8 cellular contexts compared by ENCODE assay signal in the genomic region with DNA sequence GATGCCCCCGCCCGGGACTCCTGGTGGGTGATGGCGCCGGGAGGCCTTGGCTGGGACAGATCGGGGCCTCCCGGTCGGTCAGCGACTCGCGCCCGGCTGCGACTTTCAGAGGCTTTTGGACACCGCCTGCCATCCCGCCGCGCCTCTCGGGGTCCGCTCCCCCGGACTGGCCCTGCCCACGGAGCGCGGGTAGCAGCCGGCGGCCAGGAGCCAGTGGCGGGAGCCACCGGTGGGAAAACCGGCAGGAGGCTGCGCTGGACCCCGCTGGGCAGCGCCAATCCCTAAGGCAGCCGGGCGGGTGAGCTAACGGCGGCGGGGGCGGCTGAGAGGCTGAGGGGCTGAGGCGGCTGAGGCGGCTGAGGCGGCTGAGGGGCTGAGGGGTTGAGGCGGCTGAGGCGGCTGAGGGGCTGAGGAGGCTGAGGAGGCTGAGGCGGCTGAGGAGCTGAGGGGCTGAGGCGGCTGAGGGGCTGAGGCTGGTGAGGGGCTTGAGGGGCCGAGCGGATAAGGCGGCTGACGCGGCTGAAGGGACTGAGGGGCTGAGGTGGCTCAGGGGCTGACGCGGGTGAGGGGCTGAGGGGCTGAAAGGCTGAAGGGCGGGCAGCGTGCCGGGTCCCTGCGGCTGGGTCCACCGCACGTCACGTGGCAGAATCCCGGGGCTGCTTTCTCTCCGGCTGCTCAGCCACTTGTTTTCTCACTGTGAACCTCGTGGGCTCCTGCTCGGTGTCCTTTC. TPM values are rescaled to one million over a fixed set of nuclear protein-coding genes. Genes with fewer than 3 reads are reported as not detected.
A peak's percentile ranks its signal among the peaks of the same experiment; 100 is the strongest.
DNase-seq lines count a peak whose midpoint lies in the region; ATAC-seq and TF ChIP-seq lines count a peak whose summit lies in the region.
"Not testable (repeated sequence)": the region's sequence is repeated elsewhere in the genome, so short reads cannot be mapped to it uniquely, and the experiment has no call there.

No MANE protein-coding gene starts in this region.

- intact Hi-C loops in IMR-90 (cut with micrococcal nuclease); mammary epithelial cell (cut with micrococcal nuclease): not testable (repeated sequence)

- H3K4me1 ChIP-seq in BE2C; IMR-90 (ENCODE audit: control insufficient read depth, insufficient read depth, low read length): not testable (repeated sequence)
- H3K4me1 ChIP-seq in mammary epithelial cell (ENCODE audit: insufficient read depth, low read length): peaks cover 11% of the 10 kb centered on the region

- not testable (repeated sequence) for H3K4me1 Mint-ChIP-seq in activated CD4-positive, alpha-beta T cell treated with anti-CD3 and anti-CD28 coated beads, Interleukin-2, amount 10 ng/mL, durations not matched to agents 7 days and 5 days; stimulated activated naive CD8-positive, alpha-beta T cell treated with anti-CD3 and anti-CD28 coated beads, Interleukin-15, Interleukin-2, amounts not matched to agents 100 ng/mL and 50 ng/mL, for 24 hours (ENCODE audit: low read depth)

- not testable (repeated sequence) for TF ChIP-seq POLR2A in IMR-90 (IDR thresholded peaks at IDR 0.05; ENCODE audit: low read depth, low read length)

- CTCF ChIA-PET in IMR-90 (lab: Yijun Ruan, JAX): interaction anchor here (0.6 kb wide), 1 partner anchor 8 kb away, joined by 4 read pairs; no protein-coding TSS in a partner anchor
- CTCF ChIA-PET in activated CD4-positive, alpha-beta T cell treated with anti-CD3 and anti-CD28 coated beads, Interleukin-2, amount 10 ng/mL, durations not matched to agents 7 days and 5 days (lab: Charles Lee); mammary epithelial cell (lab: Charles Lee; ENCODE audit: low non-redundant PET): not testable (repeated sequence)

- not testable (repeated sequence) for H3K36me3 ChIP-seq in BE2C; IMR-90 (ENCODE audit: control insufficient read depth, insufficient read depth, low read length); mammary epithelial cell (ENCODE audit: insufficient read depth, low read length)

- not testable (repeated sequence) for H3K9ac ChIP-seq in IMR-90 (ENCODE audit: low read depth, low read length); mammary epithelial cell (ENCODE audit: insufficient read depth, low read length)

- dilution Hi-C loops in IMR-90 (cut with HindIII; ENCODE audit: low sequenced_read_pairs, unreplicated experiment); mammary epithelial cell (cut with HindIII; ENCODE audit: low sequenced_read_pairs): not testable (repeated sequence)

- H3K79me2 ChIP-seq in mammary epithelial cell (ENCODE audit: insufficient read depth, low read length): not testable (repeated sequence)

- not testable (repeated sequence) for H3K23ac ChIP-seq in IMR-90 (ENCODE audit: low read depth, low read length)

- H3K27me3 Mint-ChIP-seq in activated CD4-positive, alpha-beta T cell treated with anti-CD3 and anti-CD28 coated beads, Interleukin-2, amount 10 ng/mL, durations not matched to agents 7 days and 5 days: peaks cover 56% of the 10 kb centered on the region
- peaks cover 53% of the 10 kb centered on the region for H3K27me3 Mint-ChIP-seq in stimulated activated naive CD8-positive, alpha-beta T cell treated with anti-CD3 and anti-CD28 coated beads, Interleukin-15, Interleukin-2, amounts not matched to agents 100 ng/mL and 50 ng/mL, for 24 hours

- H3K14ac ChIP-seq in IMR-90 (replicated peaks; ENCODE audit: low read depth, low read length): not testable (repeated sequence)

- not testable (repeated sequence) for H2BK120ac ChIP-seq in IMR-90 (ENCODE audit: low read depth, low read length)

- not testable (repeated sequence) for H2AK9ac ChIP-seq in IMR-90 (replicated peaks; ENCODE audit: low read depth, low read length, poor library complexity)

- H3K27ac Mint-ChIP-seq in activated CD4-positive, alpha-beta T cell treated with anti-CD3 and anti-CD28 coated beads, Interleukin-2, amount 10 ng/mL, durations not matched to agents 7 days and 5 days; stimulated activated naive CD8-positive, alpha-beta T cell treated with anti-CD3 and anti-CD28 coated beads, Interleukin-15, Interleukin-2, amounts not matched to agents 100 ng/mL and 50 ng/mL, for 24 hours: not testable (repeated sequence)

- in situ Hi-C loops in IMR-90 (cut with MboI; ENCODE audit: low sequenced_read_pairs); mammary epithelial cell (cut with MboI; ENCODE audit: low sequenced_read_pairs in 2 of 2): not testable (repeated sequence)

- H2BK15ac ChIP-seq in IMR-90 (ENCODE audit: low read depth, low read length): not testable (repeated sequence)

- not testable (repeated sequence) for TF ChIP-seq CTCF in BE2C (IDR thresholded peaks at IDR 0.05; ENCODE audit: low read depth, low read length); IMR-90 (conservative IDR thresholded peaks at IDR 0.05; ENCODE audit: low read depth, low read length); mammary epithelial cell (conservative IDR thresholded peaks at IDR 0.05 in 1 of 2, IDR thresholded peaks at IDR 0.05 in 1 of 2; ENCODE audit: extremely low read depth in 1 of 2, insufficient read depth in 1 of 2, low read depth in 1 of 2, low read length in 2 of 2); fibroblast of the aortic adventitia (IDR thresholded peaks at IDR 0.05; ENCODE audit: insufficient read depth, low read length)

- not testable (repeated sequence) for H3K36me3 Mint-ChIP-seq in activated CD4-positive, alpha-beta T cell treated with anti-CD3 and anti-CD28 coated beads, Interleukin-2, amount 10 ng/mL, durations not matched to agents 7 days and 5 days (ENCODE audit: low read depth); stimulated activated naive CD8-positive, alpha-beta T cell treated with anti-CD3 and anti-CD28 coated beads, Interleukin-15, Interleukin-2, amounts not matched to agents 100 ng/mL and 50 ng/mL, for 24 hours (ENCODE audit: low read depth)

- H4K91ac ChIP-seq in IMR-90 (ENCODE audit: insufficient read depth, low read depth, low read length): not testable (repeated sequence)

- TF ChIP-seq RAD21 in IMR-90 (IDR thresholded peaks at IDR 0.05; ENCODE audit: low read length): not testable (repeated sequence)

- POLR2A ChIA-PET in IMR-90 (lab: Charles Lee; ENCODE audit: unreplicated experiment); activated CD4-positive, alpha-beta T cell treated with anti-CD3 and anti-CD28 coated beads, Interleukin-2, amount 10 ng/mL, durations not matched to agents 7 days and 5 days (lab: Charles Lee): not testable (repeated sequence)

- H3K9me3 Mint-ChIP-seq in activated CD4-positive, alpha-beta T cell treated with anti-CD3 and anti-CD28 coated beads, Interleukin-2, amount 10 ng/mL, durations not matched to agents 7 days and 5 days; stimulated activated naive CD8-positive, alpha-beta T cell treated with anti-CD3 and anti-CD28 coated beads, Interleukin-15, Interleukin-2, amounts not matched to agents 100 ng/mL and 50 ng/mL, for 24 hours: not testable (repeated sequence)

- H3K9me3 ChIP-seq in BE2C; IMR-90 (ENCODE audit: control insufficient read depth, insufficient read depth, low read length); mammary epithelial cell (replicated peaks; ENCODE audit: insufficient read depth, low read length): not testable (repeated sequence)

- not testable (repeated sequence) for H3K18ac ChIP-seq in IMR-90 (ENCODE audit: low read depth, low read length)

- H2BK5ac ChIP-seq in IMR-90 (ENCODE audit: low read depth, low read length, poor library complexity, severe bottlenecking): not testable (repeated sequence)

- not testable (repeated sequence) for H3K56ac ChIP-seq in IMR-90 (ENCODE audit: extremely low read depth, insufficient read depth, low read length)

- WGBS in IMR-90 (ENCODE audit: extremely low coverage in 2 of 2, insufficient read length in 1 of 2), 2 experiments: 1% methylated on average over 25 of the region's 61 CpGs; no CpG with 5 or more reads in 1 of the 2 experiments
- WGBS in mammary epithelial cell (ENCODE audit: low coverage, missing lambda C conversion rate): 8% methylated on average over 7 of the region's 61 CpGs

- H3K4me2 ChIP-seq in IMR-90 (ENCODE audit: low read depth, low read length) (peak overlapping the region; percentile 81; the same call in 1 of the 2 replicates), mammary epithelial cell (ENCODE audit: insufficient read depth, low read depth, low read length) (peak overlapping the region; percentile 94)

- H4K5ac ChIP-seq in IMR-90 (ENCODE audit: low read depth, low read length): not testable (repeated sequence)

- H3K4me3 ChIP-seq in BE2C (ENCODE audit: low read depth, low read length) (peak overlapping the region; percentile 35), IMR-90 (ENCODE audit: insufficient read depth, low read depth, low read length) (peak overlapping the region; percentile 38; the same call in 1 of the 2 replicates), mammary epithelial cell (replicated peaks in 1 of 3; ENCODE audit: insufficient read depth in 1 of 3, low read depth in 2 of 3, low read length in 3 of 3) (peak overlapping the region; percentile 34 to 52 (median 49)), fibroblast of the aortic adventitia (ENCODE audit: low read depth, low read length) (peak overlapping the region; percentile 28)

- H3K79me1 ChIP-seq in IMR-90 (ENCODE audit: low read depth in 1 of 2, low read length in 2 of 2): not testable (repeated sequence)

- not testable (repeated sequence) for H3K4ac ChIP-seq in IMR-90 (ENCODE audit: low read depth, low read length)

- not testable (repeated sequence) for H4K8ac ChIP-seq in IMR-90 (ENCODE audit: low read depth in 2 of 2, low read length in 2 of 2)

- not testable (repeated sequence) for H2AK5ac ChIP-seq in IMR-90 (ENCODE audit: low read depth, low read length)

- H3K27ac ChIP-seq in IMR-90 (ENCODE audit: insufficient read depth, low read length); mammary epithelial cell (ENCODE audit: insufficient read depth, low read depth, low read length): not testable (repeated sequence)

- not testable (repeated sequence) for BruUV-seq in IMR-90 (replicated peaks; lab: Mats Ljungman, UMichigan); mammary epithelial cell (replicated peaks; lab: Mats Ljungman, UMichigan)

- not testable (repeated sequence) for H4K20me1 ChIP-seq in IMR-90 (ENCODE audit: insufficient read depth, low read length); mammary epithelial cell (ENCODE audit: insufficient read depth, low read length)

- not testable (repeated sequence) for H3K9me1 ChIP-seq in IMR-90 (ENCODE audit: insufficient read depth, low read length)

- not testable (repeated sequence) for H2AFZ ChIP-seq in IMR-90 (replicated peaks; ENCODE audit: low read length, poor library complexity)
- peak overlapping the region; percentile 85 for H2AFZ ChIP-seq in mammary epithelial cell (ENCODE audit: low read depth, low read length)

- DNase-seq in BE2C (peak; percentile 44), inferior parietal cortex (ENCODE audit: extremely low spot score) (peak; percentile 27), nucleus accumbens (lab: John Stamatoyannopoulos, UW) (peak in 41 of 56 donors; percentile 4 to 70 (median 30))
- DNase-seq in IMR-90; activated CD4-positive, alpha-beta T cell treated with anti-CD3 and anti-CD28 coated beads, Interleukin-2, amount 10 ng/mL, durations not matched to agents 7 days and 5 days; mammary epithelial cell; fibroblast of the aortic adventitia (ENCODE audit: low read depth): not testable (repeated sequence)

- not testable (repeated sequence) for H2BK20ac ChIP-seq in IMR-90 (ENCODE audit: low read depth, low read length)

- not testable (repeated sequence) for H3K27me3 ChIP-seq in BE2C; mammary epithelial cell (ENCODE audit: insufficient read depth, low read length)
- H3K27me3 ChIP-seq in IMR-90 (ENCODE audit: control insufficient read depth, insufficient read depth, low read length): peaks cover 35% of the 10 kb centered on the region

- peak; percentile 77 for ATAC-seq in IMR-90 (ENCODE audit: low read depth)

- H3K4me3 Mint-ChIP-seq in activated CD4-positive, alpha-beta T cell treated with anti-CD3 and anti-CD28 coated beads, Interleukin-2, amount 10 ng/mL, durations not matched to agents 7 days and 5 days: peak overlapping the region; percentile 42
- peak overlapping the region; percentile 62 for H3K4me3 Mint-ChIP-seq in stimulated activated naive CD8-positive, alpha-beta T cell treated with anti-CD3 and anti-CD28 coated beads, Interleukin-15, Interleukin-2, amounts not matched to agents 100 ng/mL and 50 ng/mL, for 24 hours

RNA-seq across cellular contexts. Expression of gene ZNF624, which starts 13.4 kb away (rescaled TPM):
- 0.60 TPM for polyA plus RNA-seq in BE2C (2012; ENCODE audit: insufficient read depth, insufficient read length, low read depth)
- total RNA-seq in IMR-90 (2012; rRNA removed) (3.8 and 4.2 TPM in 2 replicates), mammary epithelial cell (1 to 10 TPM; 3.4 to 5.8 TPM), fibroblast of the aortic adventitia (ENCODE audit: low replicate concordance) (6.2 and 9.2 TPM in 2 replicates)
- polyA plus RNA-seq in IMR-90 (2012; rRNA removed) (0.55 and 0.80 TPM in 2 replicates), mammary epithelial cell (0.66 TPM)
- polyA plus RNA-seq in IMR-90 (2012; cell fraction: cytosol; rRNA removed): 0.41 and 1.1 TPM in 2 replicates
- 0.44 and 1.0 TPM in 2 replicates for polyA plus RNA-seq in IMR-90 (2012; cell fraction: nucleus; rRNA removed; ENCODE audit: low replicate concordance)
- total RNA-seq in activated CD4-positive, alpha-beta T cell treated with anti-CD3 and anti-CD28 coated beads, Interleukin-2, amount 10 ng/mL, durations not matched to agents 7 days and 5 days: 1 to 10 TPM; 5.1 to 5.4 TPM
- 3.6 TPM for polyA minus RNA-seq in mammary epithelial cell

RNA-seq across cellular contexts. Expression of gene CCDC144A, which starts 23.0 kb away (rescaled TPM):
- not detected for polyA plus RNA-seq in BE2C (2012; ENCODE audit: insufficient read depth, insufficient read length, low read depth)
- total RNA-seq in IMR-90 (2012; rRNA removed) (1.4 and 3.6 TPM in 2 replicates), mammary epithelial cell (10 to 100 TPM in 1 of 2 donors, 1 to 10 TPM in 1; 1.3 to 22.7 TPM), fibroblast of the aortic adventitia (ENCODE audit: low replicate concordance) (13.7 and 18.7 TPM in 2 replicates)
- polyA plus RNA-seq in IMR-90 (2012; rRNA removed) (0.49 and 0.51 TPM in 2 replicates), mammary epithelial cell (0.01 TPM)
- polyA plus RNA-seq in IMR-90 (2012; cell fraction: cytosol; rRNA removed): 0.01 TPM in 2 replicates
- 0.32 and 2.6 TPM in 2 replicates for polyA plus RNA-seq in IMR-90 (2012; cell fraction: nucleus; rRNA removed; ENCODE audit: low replicate concordance)
- 1 to 10 TPM; 6.5 to 6.6 TPM for total RNA-seq in activated CD4-positive, alpha-beta T cell treated with anti-CD3 and anti-CD28 coated beads, Interleukin-2, amount 10 ng/mL, durations not matched to agents 7 days and 5 days
- polyA minus RNA-seq in mammary epithelial cell: not detected
